ENCODE assay signal across 8 cellular contexts in genomic region chr15:80455668-80456442, GRCh38. TPM values are rescaled to one million over a fixed set of nuclear protein-coding genes. Genes with fewer than 3 reads are reported as not detected.
A peak's percentile ranks its signal among the peaks of the same experiment; 100 is the strongest.
DNase-seq lines count a peak whose midpoint lies in the region; ATAC-seq and TF ChIP-seq lines count a peak whose summit lies in the region.

No MANE protein-coding gene starts in this region.

- H3K27me3 ChIP-seq in lung (ENCODE audit: control insufficient read depth, insufficient read depth) = no peaks in the 10 kb centered on the region

- H3K4me1 Mint-ChIP-seq in Calu3 (ENCODE audit: low read depth, unreplicated experiment) = peaks cover 26% of the 10 kb centered on the region
- H3K4me1 Mint-ChIP-seq in activated CD4-positive, alpha-beta T cell treated with anti-CD3 and anti-CD28 coated beads, Interleukin-2, amount 10 ng/mL, durations not matched to agents 24 days and 14 days = peaks cover 4% of the 10 kb centered on the region

- H3K9me3 Mint-ChIP-seq in Calu3 (ENCODE audit: low read depth, unreplicated experiment) = no peaks in the 10 kb centered on the region
- H3K9me3 Mint-ChIP-seq in activated CD4-positive, alpha-beta T cell treated with anti-CD3 and anti-CD28 coated beads, Interleukin-2, amount 10 ng/mL, durations not matched to agents 24 days and 14 days = no peaks in the 10 kb centered on the region

- intact Hi-C loops in Calu3 (cut with micrococcal nuclease; ENCODE audit: unreplicated experiment) = loop anchor here (1.0 to 5.0 kb wide), 7 partner anchors 56 to 514 kb away; partner anchors contain the start of genes ABHD17C and CEMIP
- intact Hi-C loops in activated CD4-positive, alpha-beta T cell treated with anti-CD3 and anti-CD28 coated beads, Interleukin-2, amount 10 ng/mL, durations not matched to agents 24 days and 14 days (cut with micrococcal nuclease) = loop anchor here (1.0 to 5.0 kb wide), 3 partner anchors 320 to 811 kb away; no protein-coding TSS in a partner anchor

- H3K4me1 ChIP-seq in lung (ENCODE audit: control insufficient read depth in 2 of 2, insufficient read depth in 2 of 2, low read length in 2 of 2) = peaks cover 0 to 7% of the 10 kb centered on the region in 2 donors

- CTCF ChIA-PET in Calu3 (lab: Charles Lee) = interaction anchor here (0.9 to 2.9 kb wide), 7 partner anchors 8 to 810 kb away, joined by 3 to 21 read pairs (median 3); no protein-coding TSS in a partner anchor

- WGBS in lung, 2 donors = 20 to 22% methylated on average over 17 of the region's 17 CpGs

- H3K9me3 ChIP-seq in lung (ENCODE audit: control insufficient read depth in 2 of 2, insufficient read depth in 1 of 2, low read length in 1 of 2) = no peaks in the 10 kb centered on the region

- BruUV-seq in Calu3 (replicated peaks; lab: Mats Ljungman, UMichigan) = no TSS peak

- no peak overlapping the region for H3K4me3 ChIP-seq in lung

- TF ChIP-seq CTCF in Calu3 (IDR thresholded peaks at IDR 0.05; ENCODE audit: unreplicated experiment) (peak; percentile 90), lung (IDR thresholded peaks at IDR 0.05; ENCODE audit: control extremely low read depth, extremely low read depth) (peak; percentile 98)

- peak overlapping the region; percentile 24 for H3K4me3 Mint-ChIP-seq in Calu3 (ENCODE audit: low read depth, unreplicated experiment)
- no peak overlapping the region for H3K4me3 Mint-ChIP-seq in activated CD4-positive, alpha-beta T cell treated with anti-CD3 and anti-CD28 coated beads, Interleukin-2, amount 10 ng/mL, durations not matched to agents 24 days and 14 days

- peak; percentile 63 for ATAC-seq in HG02798 (IDR thresholded peaks at IDR 0.05; ENCODE audit: poor library complexity, unreplicated experiment)
- ATAC-seq in lung (ENCODE audit: insufficient read depth, low FRiP score) = peak; percentile 87
- ATAC-seq in HG03457 (IDR thresholded peaks at IDR 0.05; ENCODE audit: unreplicated experiment) = no peak

- no peaks in the 10 kb centered on the region for H3K36me3 Mint-ChIP-seq in Calu3 (ENCODE audit: insufficient read depth, unreplicated experiment)
- no peaks in the 10 kb centered on the region for H3K36me3 Mint-ChIP-seq in activated CD4-positive, alpha-beta T cell treated with anti-CD3 and anti-CD28 coated beads, Interleukin-2, amount 10 ng/mL, durations not matched to agents 24 days and 14 days (ENCODE audit: low read depth)

- DNase-seq in Calu3 (peak; percentile 75), NCI-H460 (ENCODE audit: extremely low read depth, low read depth) (peak; percentile 40), dermis microvascular lymphatic vessel endothelial cell (ENCODE audit: low read depth in 2 of 2) (peak; percentile 58 to 73), lung (ENCODE audit: low spot score) (peak; percentile 59)
- peak; percentile 85 for DNase-seq in activated CD4-positive, alpha-beta T cell treated with anti-CD3 and anti-CD28 coated beads, Interleukin-2, amount 10 ng/mL, durations not matched to agents 24 days and 14 days
- DNase-seq in stimulated activated CD8-positive, alpha-beta memory T cell treated with anti-CD3 and anti-CD28 coated beads, Interleukin-15, amount 100 ng/mL, for 1 hour (ENCODE audit: low read depth) = peak; percentile 14

- H3K27ac ChIP-seq in lung (ENCODE audit: low read depth in 1 of 2, low read length in 1 of 2) = no peak overlapping the region

- H3K36me3 ChIP-seq in lung (ENCODE audit: control insufficient read depth in 2 of 2, insufficient read depth in 2 of 2, low read length in 2 of 2) = no peaks in the 10 kb centered on the region

- H3K27ac Mint-ChIP-seq in Calu3 (ENCODE audit: unreplicated experiment) = no peak overlapping the region
- no peak overlapping the region for H3K27ac Mint-ChIP-seq in activated CD4-positive, alpha-beta T cell treated with anti-CD3 and anti-CD28 coated beads, Interleukin-2, amount 10 ng/mL, durations not matched to agents 24 days and 14 days

- H3K27me3 Mint-ChIP-seq in Calu3 (ENCODE audit: unreplicated experiment) = peaks cover 9% of the 10 kb centered on the region
- peaks cover 15% of the 10 kb centered on the region for H3K27me3 Mint-ChIP-seq in activated CD4-positive, alpha-beta T cell treated with anti-CD3 and anti-CD28 coated beads, Interleukin-2, amount 10 ng/mL, durations not matched to agents 24 days and 14 days

RNA-seq across cellular contexts. Expression of gene ARNT2, which starts 51.7 kb away (rescaled TPM):
- total RNA-seq in Calu3 (2022) (1.3 and 3.6 TPM in 2 replicates), dermis microvascular lymphatic vessel endothelial cell (under 0.01 and 0.13 TPM in 2 replicates), lung (10 to 100 TPM in 1 of 2 donors, 1 to 10 TPM in 1; 4.5 to 12.2 TPM)
- 0.78 and 1.0 TPM in 2 replicates for total RNA-seq in NCI-H460 (2014; rRNA removed; shearing (Covaris generic))
- 0.40 and 0.43 TPM in 2 replicates for polyA plus RNA-seq in NCI-H460 (2014; cell fraction: nucleus; rRNA removed)
- total RNA-seq in activated CD4-positive, alpha-beta T cell treated with anti-CD3 and anti-CD28 coated beads, Interleukin-2, amount 10 ng/mL, durations not matched to agents 24 days and 14 days = 0.26 TPM in 1 of 2 replicates, not detected in the other
- polyA plus RNA-seq in lung = 1 to 10 TPM; 2.0 to 6.5 TPM

Comparison
In these comparisons a context has a peak if more than half of its experiments do, and no peak if none do; other contexts are left out.
1. DNase-seq: peak in every context shown above with its lines; median percentile 85 in activated CD4-positive, alpha-beta T cell treated with anti-CD3 and anti-CD28 coated beads, Interleukin-2, amount 10 ng/mL, durations not matched to agents 24 days and 14 days; 75 in Calu3; 66 in dermis microvascular lymphatic vessel endothelial cell; 59 in lung; 40 in NCI-H460; 14 in stimulated activated CD8-positive, alpha-beta memory T cell treated with anti-CD3 and anti-CD28 coated beads, Interleukin-15, amount 100 ng/mL, for 1 hour.